In the genomic region with DNA sequence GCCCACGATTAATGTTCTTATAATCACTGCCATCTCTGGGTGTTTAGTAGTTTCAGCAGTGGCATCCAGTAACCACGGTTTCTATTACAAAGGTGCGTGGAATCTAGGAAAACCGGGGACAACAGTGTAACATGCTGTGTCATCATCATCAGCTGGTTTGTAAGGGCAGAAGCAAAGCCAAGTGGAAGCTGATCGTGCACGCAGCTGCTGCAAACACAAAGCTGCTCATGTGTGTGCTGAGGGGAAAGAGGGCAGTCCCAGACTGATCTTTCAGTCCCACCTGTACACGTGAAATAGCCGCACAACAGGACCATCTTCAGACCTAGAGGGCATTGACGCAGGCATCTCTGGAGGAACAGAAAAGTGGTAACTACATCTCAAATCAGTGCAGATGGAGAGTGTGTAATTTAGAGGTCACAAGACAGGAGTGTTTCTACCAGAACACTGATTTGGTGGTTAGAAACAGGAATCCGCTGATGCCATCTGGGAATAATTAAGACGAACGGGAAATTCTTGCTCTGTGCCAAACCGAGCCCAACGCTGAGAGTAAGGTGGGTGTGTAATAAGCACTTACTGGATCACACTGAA, we compare ENCODE assay signal across 13 cellular contexts. TPM values are rescaled to one million over a fixed set of nuclear protein-coding genes. Genes with fewer than 3 reads are reported as not detected.
DNase-seq lines count a peak whose midpoint lies in the region; ATAC-seq and TF ChIP-seq lines count a peak whose summit lies in the region.
"Had no signal": no experiment of that assay in that cellular context is flagged by ENCODE, and none has a peak within 500 bp of the region (broad histone marks: within the 10 kb centered on the region; RNA-seq: fewer than 3 reads in every experiment).

No MANE protein-coding gene starts in this region.

- H3K27me3 ChIP-seq in adrenal gland = no peaks in the 10 kb centered on the region

- peak overlapping the region; percentile 30 for H3K4me3 Mint-ChIP-seq in osteocyte (ENCODE audit: unreplicated experiment)

- no peaks in the 10 kb centered on the region for H3K27me3 Mint-ChIP-seq in osteocyte (ENCODE audit: unreplicated experiment)
- H3K27me3 Mint-ChIP-seq: naive B cell had no signal

- peaks cover 0 to 35% of the 10 kb centered on the region in 2 donors for H3K36me3 ChIP-seq in adrenal gland (replicated peaks in 1 of 2)

- no peak for TF ChIP-seq POLR2A in adrenal gland (IDR thresholded peaks at IDR 0.05)

- intact Hi-C loops in adrenal gland (cut with DNase I) = loop anchor here (10.0 kb wide), 4 partner anchors 51 to 431 kb away; a partner anchor contains a TSS

- peak; percentile 98 for DNase-seq in AG10803 (ENCODE audit: low read depth)
- DNase-seq in NCI-H2171 (lab: John Stamatoyannopoulos, UW) = peak; percentile 69
- peak; percentile 49 for DNase-seq in dermis blood vessel endothelial cell
- no peak for DNase-seq in osteocyte (ENCODE audit: extremely low spot score, unreplicated experiment)
- no peak for DNase-seq in adrenal gland
- DNase-seq: activated T-cell treated with anti-CD3 and anti-CD28 coated beads, Interleukin-2, amount 50 U/mL, for 1 hour; naive B cell; NCI-H1048; SIG-M5 had no signal

- peak overlapping the region; percentile 94 for H3K27ac Mint-ChIP-seq in osteocyte (ENCODE audit: unreplicated experiment)

- H3K4me3 ChIP-seq in AG10803 (ENCODE audit: low read length) (peak overlapping the region; percentile 4), adrenal gland (no peak overlapping the region)

- ATAC-seq in GM19035 (IDR thresholded peaks at IDR 0.05; ENCODE audit: unreplicated experiment) = no peak
- no peak for ATAC-seq in HG03460 (IDR thresholded peaks at IDR 0.05; ENCODE audit: unreplicated experiment)
- ATAC-seq in HG02610 (IDR thresholded peaks at IDR 0.05; ENCODE audit: unreplicated experiment) = no peak

- H3K4me1 ChIP-seq in adrenal gland (replicated peaks in 1 of 2) = no peaks in the 10 kb centered on the region

- H3K36me3 Mint-ChIP-seq in osteocyte (ENCODE audit: unreplicated experiment) = peaks cover 16% of the 10 kb centered on the region
- H3K36me3 Mint-ChIP-seq: naive B cell had no signal

- H3K9me3 Mint-ChIP-seq in osteocyte (ENCODE audit: unreplicated experiment) = no peaks in the 10 kb centered on the region
- H3K9me3 Mint-ChIP-seq: naive B cell had no signal

- TF ChIP-seq CTCF in AG10803 (conservative IDR thresholded peaks at IDR 0.05; ENCODE audit: low read length) = no peak
- no peak for TF ChIP-seq CTCF in osteocyte (IDR thresholded peaks at IDR 0.05)
- no peak for TF ChIP-seq CTCF in adrenal gland (IDR thresholded peaks at IDR 0.05)

- H3K27ac ChIP-seq in adrenal gland = no peak overlapping the region
- H3K27ac ChIP-seq: epithelial cell of prostate had no signal

- H3K4me1 Mint-ChIP-seq in osteocyte (ENCODE audit: unreplicated experiment) = peaks cover 25% of the 10 kb centered on the region

- no peaks in the 10 kb centered on the region for H3K9me3 ChIP-seq in adrenal gland (replicated peaks in 1 of 3)

- whole genome bisulfite sequencing in adrenal gland, 4 donors = 76 to 80% (median 79%) methylated on average over 14 of the region's 14 CpGs

RNA-seq across cellular contexts. Expression of a gene that starts 13.4 kb away (rescaled TPM):
- total RNA-seq in dermis blood vessel endothelial cell = 5.8 and 7.0 TPM in 2 replicates
- total RNA-seq in osteocyte = 8.8 and 9.5 TPM in 2 replicates
- 10 to 100 TPM in 3 of 8 donors, 1 to 10 TPM in 5; 5.9 to 12.4 (median 7.0) TPM for total RNA-seq in adrenal gland
- polyA plus RNA-seq in adrenal gland = 1 to 10 TPM; 4.0 to 6.1 (median 5.8) TPM

RNA-seq across cellular contexts. Expression of a gene that starts 13.8 kb away (rescaled TPM):
- total RNA-seq in dermis blood vessel endothelial cell (127 and 145 TPM in 2 replicates), osteocyte (77.8 and 86.1 TPM in 2 replicates), adrenal gland (100 to 1,000 TPM in 4 of 8 donors, 10 to 100 TPM in 4; 68.9 to 165 (median 99.2) TPM)
- polyA plus RNA-seq in adrenal gland = 100 to 1,000 TPM in 2 of 3 donors, 10 to 100 TPM in 1; 91.4 to 154 (median 137) TPM

Comparison
In these comparisons a context has a peak if more than half of its experiments do, and no peak if none do; other contexts are left out.
1. DNase-seq: peak in AG10803 (single experiment), NCI-H2171 (single experiment) and dermis blood vessel endothelial cell (single experiment); none in osteocyte (single experiment) and adrenal gland (0 of 7).